Comparison of ENCODE assay signal across 22 cellular contexts in genomic region chr20:63791497-63792156, GRCh38. TPM values are rescaled to one million over a fixed set of nuclear protein-coding genes. Genes with fewer than 3 reads are reported as not detected.
DNase-seq lines count a peak whose midpoint lies in the region; ATAC-seq and TF ChIP-seq lines count a peak whose summit lies in the region.
"Had no signal": no experiment of that assay in that cellular context is flagged by ENCODE, and none has a peak within 500 bp of the region (broad histone marks: within the 10 kb centered on the region; RNA-seq: fewer than 3 reads in every experiment).

No MANE protein-coding gene starts in this region.

- no peaks in the 10 kb centered on the region for H4K20me1 ChIP-seq in GM23248 (ENCODE audit: insufficient read depth)

- H3K27ac Mint-ChIP-seq in endothelial cell (ENCODE audit: unreplicated experiment) (peak overlapping the region; percentile 43), progenitor cell of endocrine pancreas (peak overlapping the region; percentile 80)
- H3K27ac Mint-ChIP-seq: activated CD4-positive, alpha-beta T cell treated with anti-CD3 and anti-CD28 coated beads, Interleukin-2, amount 10 ng/mL, durations not matched to agents 24 days and 14 days had no signal

- H3K36me3 Mint-ChIP-seq in endothelial cell (ENCODE audit: low read depth, unreplicated experiment): peaks cover 15% of the 10 kb centered on the region
- peaks cover 7% of the 10 kb centered on the region for H3K36me3 Mint-ChIP-seq in progenitor cell of endocrine pancreas (ENCODE audit: insufficient read depth)

- 41 to 51% methylated on average over 23 of the region's 23 CpGs for WGBS in GM23248 (ENCODE audit: low coverage in 1 of 2, low lambda C conversion rate in 2 of 2, missing lambda C conversion rate in 2 of 2), 2 experiments
- 74% methylated on average over 23 of the region's 23 CpGs for WGBS in sigmoid colon, 2 donors

- no peaks in the 10 kb centered on the region for H3K79me2 ChIP-seq in GM23248 (ENCODE audit: insufficient read depth)

- TF ChIP-seq EP300 in sigmoid colon (IDR thresholded peaks at IDR 0.05): no peak

- no peak overlapping the region for H3K4me2 ChIP-seq in GM23248 (ENCODE audit: unreplicated experiment)
- H3K4me2 ChIP-seq: KMS-11 had no signal

- peak overlapping the region; percentile 56; the same call in 1 of the 2 replicates for H2AFZ ChIP-seq in GM23248

- H3K9me2 ChIP-seq in GM23248 (ENCODE audit: insufficient read depth): no peaks in the 10 kb centered on the region

- H3K36me3 ChIP-seq in GM23248 (ENCODE audit: low read depth): no peaks in the 10 kb centered on the region
- peaks cover 0 to 7% (median 0%) of the 10 kb centered on the region in 4 donors for H3K36me3 ChIP-seq in sigmoid colon
- H3K36me3 ChIP-seq: prostate gland had no signal

- H3F3A ChIP-seq in GM23248 (ENCODE audit: insufficient read depth): no peaks in the 10 kb centered on the region

- H3K9me3 Mint-ChIP-seq in endothelial cell (ENCODE audit: unreplicated experiment) (no peaks in the 10 kb centered on the region), progenitor cell of endocrine pancreas (ENCODE audit: low read depth) (no peaks in the 10 kb centered on the region)
- H3K9me3 Mint-ChIP-seq: activated CD4-positive, alpha-beta T cell treated with anti-CD3 and anti-CD28 coated beads, Interleukin-2, amount 10 ng/mL, durations not matched to agents 24 days and 14 days; H9 had no signal

- in situ Hi-C loops in GM23248 (cut with MboI): no loop called here

- no peaks in the 10 kb centered on the region for H3K4me1 ChIP-seq in GM23248 (ENCODE audit: insufficient read depth)
- H3K4me1 ChIP-seq in sigmoid colon: no peaks in the 10 kb centered on the region
- H3K4me1 ChIP-seq: prostate gland, tibial artery had no signal

- no peaks in the 10 kb centered on the region for H3K9me3 ChIP-seq in GM23248 (ENCODE audit: low read depth)
- no peaks in the 10 kb centered on the region for H3K9me3 ChIP-seq in sigmoid colon
- H3K9me3 ChIP-seq: prostate gland, tibial artery had no signal

- no peak for TF ChIP-seq POLR2A in sigmoid colon (IDR thresholded peaks at IDR 0.05)

- DNase-seq in GM23248 (peak; percentile 20), endothelial cell (ENCODE audit: low spot score) (peak; percentile 35), iris pigment epithelial cell (ENCODE audit: low read depth) (peak; percentile 12), progenitor cell of endocrine pancreas (ENCODE audit: low spot score, unreplicated experiment) (no peak), sigmoid colon (no peak), superior temporal gyrus (ENCODE audit: extremely low spot score) (no peak), 8988T (no peak)
- DNase-seq: ACHN; activated CD4-positive, alpha-beta T cell treated with anti-CD3 and anti-CD28 coated beads, Interleukin-2, amount 10 ng/mL, durations not matched to agents 24 days and 14 days; activated CD8-positive, alpha-beta memory T cell treated with anti-CD3 and anti-CD28 coated beads, Interleukin-2, amount 50 U/mL, for 48 hours; activated effector memory CD4-positive, alpha-beta T cell treated with anti-CD3 and anti-CD28 coated beads, Interleukin-2, amount 50 U/mL, for 16 hours; DMS153; H9; left colon; NCI-H1092 treated with DMSO at 0.1 percent for 48 hours; NCI-H510A treated with DMSO at 0.1 percent for 48 hours; RPMI8226; tibial artery had no signal

- H3K27me3 ChIP-seq in GM23248 (replicated peaks; ENCODE audit: insufficient read depth) (no peaks in the 10 kb centered on the region), sigmoid colon (peaks cover 0 to 2% (median 0%) of the 10 kb centered on the region in 3 donors)
- H3K27me3 ChIP-seq: tibial artery had no signal

- H3K4me3 ChIP-seq in GM23248 (no peak overlapping the region), sigmoid colon (no peak overlapping the region)
- H3K4me3 ChIP-seq: prostate gland, tibial artery had no signal

- H3K9ac ChIP-seq in GM23248: no peak overlapping the region
- H3K9ac ChIP-seq: KMS-11 had no signal

- H3K4me3 Mint-ChIP-seq in endothelial cell (ENCODE audit: unreplicated experiment) (no peak overlapping the region), progenitor cell of endocrine pancreas (ENCODE audit: low read depth) (no peak overlapping the region)
- H3K4me3 Mint-ChIP-seq: activated CD4-positive, alpha-beta T cell treated with anti-CD3 and anti-CD28 coated beads, Interleukin-2, amount 10 ng/mL, durations not matched to agents 24 days and 14 days; H9 had no signal

- H3K27ac ChIP-seq in GM23248 (no peak overlapping the region), sigmoid colon (peak overlapping the region in 1 of 4 donors; percentile 34)
- H3K27ac ChIP-seq: HL-60, KMS-11, prostate gland, tibial artery had no signal

- intact Hi-C loops in sigmoid colon (cut with DNase I): no loop called here

- ATAC-seq in GM21526 (IDR thresholded peaks at IDR 0.05; ENCODE audit: low FRiP score, unreplicated experiment): no peak
- ATAC-seq: left colon had no signal

- TF ChIP-seq CTCF in endothelial cell (IDR thresholded peaks at IDR 0.05; ENCODE audit: unreplicated experiment): no peak
- TF ChIP-seq CTCF in progenitor cell of endocrine pancreas (IDR thresholded peaks at IDR 0.05; ENCODE audit: unreplicated experiment): no peak
- no peak for TF ChIP-seq CTCF in sigmoid colon (IDR thresholded peaks at IDR 0.05)

- H3K27me3 Mint-ChIP-seq in endothelial cell (ENCODE audit: unreplicated experiment) (peaks cover 2% of the 10 kb centered on the region), progenitor cell of endocrine pancreas (no peaks in the 10 kb centered on the region)

- H3K4me1 Mint-ChIP-seq in endothelial cell (ENCODE audit: unreplicated experiment): peaks cover 10% of the 10 kb centered on the region
- H3K4me1 Mint-ChIP-seq in progenitor cell of endocrine pancreas (ENCODE audit: low read depth): peaks cover 2% of the 10 kb centered on the region

RNA-seq across cellular contexts. Expression of gene ZBTB46, which starts 39.4 kb away (rescaled TPM):
- 1.9 and 3.9 TPM in 2 replicates for total RNA-seq in GM23248 (2014; rRNA removed; shearing (Covaris generic))
- polyA plus RNA-seq in GM23248 (2016; fragmentation: Nextera tagmentation; extraction: Ambion mirVana) (0.33 and 0.38 TPM in 2 replicates), sigmoid colon (1 to 10 TPM in 1 of 3 donors, under 1 TPM in 2; 0.23 to 3.6 (median 0.60) TPM)
- total RNA-seq in endothelial cell (ENCODE audit: unreplicated experiment) (42.1 TPM), progenitor cell of endocrine pancreas (31.2 and 32.2 TPM in 2 replicates), sigmoid colon (1 to 10 TPM; 3.4 to 5.3 (median 4.3) TPM)

RNA-seq across cellular contexts. Expression of gene SLC2A4RG, which starts 52.1 kb away (rescaled TPM):
- total RNA-seq in GM23248 (2014; rRNA removed; shearing (Covaris generic)): 63.9 and 64.9 TPM in 2 replicates
- 21.3 and 22.7 TPM in 2 replicates for polyA plus RNA-seq in GM23248 (2016; fragmentation: Nextera tagmentation; extraction: Ambion mirVana)
- total RNA-seq in endothelial cell (ENCODE audit: unreplicated experiment): 69.6 TPM
- 59.7 and 59.9 TPM in 2 replicates for total RNA-seq in progenitor cell of endocrine pancreas
- 10 to 100 TPM; 25.2 to 78.2 (median 54.5) TPM for total RNA-seq in sigmoid colon
- 10 to 100 TPM; 19.7 to 33.0 (median 33.0) TPM for polyA plus RNA-seq in sigmoid colon

RNA-seq across cellular contexts. Expression of gene LIME1, which starts 55.2 kb away (rescaled TPM):
- 14.1 and 32.0 TPM in 2 replicates for total RNA-seq in GM23248 (2014; rRNA removed; shearing (Covaris generic))
- polyA plus RNA-seq in GM23248 (2016; fragmentation: Nextera tagmentation; extraction: Ambion mirVana) (2.4 and 3.7 TPM in 2 replicates), sigmoid colon (10 to 100 TPM in 1 of 3 donors, 1 to 10 TPM in 1, not detected in 1; 4.8 to 35.3 TPM)
- total RNA-seq in endothelial cell (ENCODE audit: unreplicated experiment) (8.1 TPM), progenitor cell of endocrine pancreas (17.2 and 21.0 TPM in 2 replicates), sigmoid colon (1 to 10 TPM; 4.6 to 7.8 (median 6.4) TPM)

Comparison
In these comparisons a context has a peak if more than half of its experiments do, and no peak if none do; other contexts are left out.
1. DNase-seq: peak in GM23248 (single experiment), endothelial cell (single experiment) and iris pigment epithelial cell (single experiment); none in progenitor cell of endocrine pancreas (single experiment), sigmoid colon (single experiment), superior temporal gyrus (single experiment) and 8988T (single experiment).